Comparison of ENCODE assay signal across 8 cellular contexts in genomic region chr12:42094277-42094676, GRCh38. TPM values are rescaled to one million over a fixed set of nuclear protein-coding genes. Genes with fewer than 3 reads are reported as not detected.
DNase-seq lines count a peak whose midpoint lies in the region; ATAC-seq and TF ChIP-seq lines count a peak whose summit lies in the region.

No MANE protein-coding gene starts in this region.

- peak; percentile 54 for DNase-seq in HCEC 1CT
- DNase-seq in SJSA1 (ENCODE audit: low read depth in 1 of 2, low spot score in 2 of 2) = peak; percentile 43 to 51
- DNase-seq in cardiac fibroblast (ENCODE audit: low read depth in 2 of 2) = peak; percentile 65 to 70
- DNase-seq in psoas muscle = no peak
- no peak for DNase-seq in HuH-7 (ENCODE audit: low spot score)
- no peak for DNase-seq in KG1 (lab: John Stamatoyannopoulos, UW)

- peak overlapping the region; percentile 43 for H3K27ac ChIP-seq in SJSA1
- no peak overlapping the region for H3K27ac ChIP-seq in psoas muscle

- H3K36me3 ChIP-seq in SJSA1 (peaks cover 21% of the 10 kb centered on the region; the same call in 1 of the 2 replicates), psoas muscle (ENCODE audit: insufficient read depth in 1 of 2, low read depth in 1 of 2) (peaks cover 0 to 21% of the 10 kb centered on the region in 2 donors)

- ATAC-seq in psoas muscle = peak; percentile 44 to 64 (median 60)
- no peak for ATAC-seq in GM19328 (IDR thresholded peaks at IDR 0.05; ENCODE audit: unreplicated experiment)
- ATAC-seq in HG03175 (IDR thresholded peaks at IDR 0.05; ENCODE audit: unreplicated experiment) = no peak

- H3K4me3 ChIP-seq in SJSA1 = no peak overlapping the region
- no peak overlapping the region for H3K4me3 ChIP-seq in cardiac fibroblast (replicated peaks in 1 of 2; ENCODE audit: low read depth in 2 of 2, low read length in 2 of 2)
- H3K4me3 ChIP-seq in psoas muscle = no peak overlapping the region

- H3K9me3 ChIP-seq in SJSA1 (replicated peaks) = no peaks in the 10 kb centered on the region
- no peaks in the 10 kb centered on the region for H3K9me3 ChIP-seq in psoas muscle

- peaks cover 37% of the 10 kb centered on the region for H3K4me1 ChIP-seq in SJSA1 (replicated peaks)
- H3K4me1 ChIP-seq in psoas muscle = no peaks in the 10 kb centered on the region

- WGBS in psoas muscle, 3 donors = 84 to 92% (median 87%) methylated on average over 5 of the region's 5 CpGs

- no peak for TF ChIP-seq CTCF in cardiac fibroblast (IDR thresholded peaks at IDR 0.05; ENCODE audit: low read depth, low read length)
- no peak for TF ChIP-seq CTCF in psoas muscle (IDR thresholded peaks at IDR 0.05)

- H3K27me3 ChIP-seq in SJSA1 (replicated peaks) (no peaks in the 10 kb centered on the region), psoas muscle (ENCODE audit: insufficient read depth in 3 of 3, low read length in 2 of 3) (no peaks in the 10 kb centered on the region)

- intact Hi-C loops in psoas muscle (cut with DNase I) = no loop called here

RNA-seq across cellular contexts. Expression of gene GXYLT1, which starts 50.4 kb away (rescaled TPM):
- total RNA-seq in SJSA1 (2014; rRNA removed; shearing (Covaris generic)) = 18.3 and 24.3 TPM in 2 replicates
- 1 to 10 TPM; 4.3 to 6.3 (median 5.1) TPM for total RNA-seq in psoas muscle
- 1 to 10 TPM; 1.3 to 2.9 (median 2.7) TPM for polyA plus RNA-seq in psoas muscle

Comparison
In these comparisons a context has a peak if more than half of its experiments do, and no peak if none do; other contexts are left out.
1. DNase-seq: peak in HCEC 1CT (single experiment), SJSA1 (2 of 2) and cardiac fibroblast (2 of 2); none in psoas muscle (0 of 2), HuH-7 (single experiment) and KG1 (single experiment).
2. ATAC-seq: peak in psoas muscle (4 of 4); none in GM19328 (single experiment) and HG03175 (single experiment).